9 cellular contexts compared by ENCODE assay signal in the genomic region with DNA sequence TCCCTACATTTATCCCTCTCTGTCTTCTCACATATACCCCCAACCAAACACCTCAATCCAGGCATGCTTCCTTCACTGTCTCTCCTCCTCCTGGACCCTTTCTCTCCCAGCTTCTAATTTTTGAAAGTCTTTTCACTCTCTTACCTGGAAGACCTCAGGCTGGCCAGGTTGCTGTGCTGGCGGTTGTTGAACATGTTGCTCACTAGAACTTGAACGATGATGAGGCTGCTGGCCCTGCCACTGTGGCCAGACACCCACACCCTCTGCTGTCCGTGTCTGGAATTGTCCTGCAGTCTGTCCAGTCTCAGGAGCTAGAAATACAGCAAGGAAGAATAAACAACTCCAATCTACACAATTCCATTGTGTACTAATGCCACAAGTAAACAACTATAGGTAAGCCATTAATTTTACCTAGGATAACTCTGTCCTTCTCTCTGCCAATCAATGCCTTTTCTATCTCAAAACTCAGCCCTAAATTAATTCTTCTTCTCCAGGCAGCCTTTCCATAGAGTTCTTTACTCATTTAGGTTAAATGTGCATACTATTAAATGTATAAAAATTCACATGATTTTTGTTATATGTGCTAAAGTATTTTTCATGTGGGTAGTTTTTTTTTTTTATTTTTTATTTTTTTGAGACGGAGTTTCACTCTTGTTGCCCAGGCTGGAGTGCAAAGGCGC. TPM values are rescaled to one million over a fixed set of nuclear protein-coding genes. Genes with fewer than 3 reads are reported as not detected.
A peak's percentile ranks its signal among the peaks of the same experiment; 100 is the strongest.
DNase-seq lines count a peak whose midpoint lies in the region; ATAC-seq and TF ChIP-seq lines count a peak whose summit lies in the region.
"Had no signal": no experiment of that assay in that cellular context is flagged by ENCODE, and none has a peak within 500 bp of the region (broad histone marks: within the 10 kb centered on the region; RNA-seq: fewer than 3 reads in every experiment).

No MANE protein-coding gene starts in this region.

- no peaks in the 10 kb centered on the region for H3K9me2 ChIP-seq in DOHH2 (replicated peaks; ENCODE audit: control insufficient read depth, low read length)

- DNase-seq in HUDEP-2 (lab: John Stamatoyannopoulos, UW; ENCODE audit: unreplicated experiment in 76 of 76): peak in 53 of 76 experiments; percentile 2 to 65 (median 22)
- DNase-seq in endodermal cell: peak; percentile 87
- peak in 1 of 2 experiments; percentile 53 for DNase-seq in mesothelial cell of epicardium (ENCODE audit: low spot score in 2 of 2, unreplicated experiment in 2 of 2)
- DNase-seq in cerebellum (ENCODE audit: low spot score): no peak
- DNase-seq: activated B cell treated with CpG ODN at 0.5 μM for 24 hours had no signal

- H3K27me3 ChIP-seq in DOHH2 (ENCODE audit: control insufficient read depth, low read length) (no peaks in the 10 kb centered on the region), endodermal cell (ENCODE audit: control insufficient read depth, insufficient read depth, low read length, poor library complexity, severe bottlenecking) (no peaks in the 10 kb centered on the region)

- TF ChIP-seq CTCF in DOHH2 (IDR thresholded peaks at IDR 0.05; ENCODE audit: low read depth, low read length, poor library complexity, severe bottlenecking) (peak; percentile 41), endodermal cell (conservative IDR thresholded peaks at IDR 0.05) (peak; percentile 93), mesothelial cell of epicardium (IDR thresholded peaks at IDR 0.05; ENCODE audit: unreplicated experiment) (peak; percentile 41)

- no peaks in the 10 kb centered on the region for H3K4me1 ChIP-seq in DOHH2 (ENCODE audit: control insufficient read depth, low read length)
- peaks cover 6% of the 10 kb centered on the region for H3K4me1 ChIP-seq in endodermal cell (ENCODE audit: control insufficient read depth, insufficient read depth, low read length)

- H3K4me3 Mint-ChIP-seq in endodermal cell: no peak overlapping the region
- H3K4me3 Mint-ChIP-seq in mesothelial cell of epicardium: no peak overlapping the region
- H3K4me3 Mint-ChIP-seq: activated B cell treated with CpG ODN at 0.5 μM for 24 hours had no signal

- peaks cover 4% of the 10 kb centered on the region for H3K4me1 Mint-ChIP-seq in endodermal cell
- peaks cover 7% of the 10 kb centered on the region for H3K4me1 Mint-ChIP-seq in mesothelial cell of epicardium
- H3K4me1 Mint-ChIP-seq: activated B cell treated with CpG ODN at 0.5 μM for 24 hours had no signal

- H4K20me1 ChIP-seq in DOHH2 (ENCODE audit: control insufficient read depth, insufficient read depth, low read depth, low read length): no peaks in the 10 kb centered on the region

- H3F3A ChIP-seq in DOHH2 (ENCODE audit: control insufficient read depth, insufficient read depth): no peaks in the 10 kb centered on the region

- H3K9me3 ChIP-seq in DOHH2 (ENCODE audit: control insufficient read depth, insufficient read depth, low read length): no peaks in the 10 kb centered on the region
- H3K9me3 ChIP-seq in endodermal cell (ENCODE audit: control insufficient read depth, low read length): no peaks in the 10 kb centered on the region

- H3K27ac ChIP-seq in DOHH2 (ENCODE audit: low read depth, low read length): no peak overlapping the region
- no peak overlapping the region for H3K27ac ChIP-seq in endodermal cell (ENCODE audit: low read depth, low read length)

- no peaks in the 10 kb centered on the region for H3K79me2 ChIP-seq in DOHH2 (ENCODE audit: control insufficient read depth, low read length)

- 57 to 80% methylated on average over 3 to 5 of the region's 5 CpGs for WGBS in endodermal cell (ENCODE audit: insufficient coverage in 1 of 2, insufficient read length in 1 of 2), 2 experiments

- no peaks in the 10 kb centered on the region for H3K9me3 Mint-ChIP-seq in endodermal cell
- H3K9me3 Mint-ChIP-seq in mesothelial cell of epicardium: no peaks in the 10 kb centered on the region
- H3K9me3 Mint-ChIP-seq: activated B cell treated with CpG ODN at 0.5 μM for 24 hours had no signal

- ATAC-seq in HG03139 (IDR thresholded peaks at IDR 0.05; ENCODE audit: unreplicated experiment) (no peak), GM21786 (IDR thresholded peaks at IDR 0.05; ENCODE audit: unreplicated experiment) (no peak)

- H3K9ac ChIP-seq in endodermal cell (ENCODE audit: extremely low read depth, low read length, poor library complexity, severe bottlenecking): no peak overlapping the region

- H3K4me3 ChIP-seq in DOHH2 (ENCODE audit: low read length): no peak overlapping the region
- H3K4me3 ChIP-seq in endodermal cell (ENCODE audit: low read length): no peak overlapping the region

- H3K4me2 ChIP-seq in DOHH2 (ENCODE audit: low read length): no peak overlapping the region

- H3K27me3 Mint-ChIP-seq in endodermal cell (ENCODE audit: insufficient read depth) (no peaks in the 10 kb centered on the region), mesothelial cell of epicardium (ENCODE audit: low read depth) (no peaks in the 10 kb centered on the region)
- H3K27me3 Mint-ChIP-seq: activated B cell treated with CpG ODN at 0.5 μM for 24 hours had no signal

- H3K36me3 Mint-ChIP-seq in endodermal cell (ENCODE audit: low read depth) (peaks cover 33% of the 10 kb centered on the region), mesothelial cell of epicardium (peaks cover 17% of the 10 kb centered on the region)

- H3K27ac Mint-ChIP-seq in endodermal cell (no peak overlapping the region), mesothelial cell of epicardium (no peak overlapping the region)
- H3K27ac Mint-ChIP-seq: activated B cell treated with CpG ODN at 0.5 μM for 24 hours had no signal

- H3K36me3 ChIP-seq in DOHH2 (ENCODE audit: control insufficient read depth, low read length) (peaks cover 27% of the 10 kb centered on the region), endodermal cell (ENCODE audit: control insufficient read depth, insufficient read depth, low read length) (peaks cover 69% of the 10 kb centered on the region)

TF ChIP-seq in PFSK-1, 5 proteins besides CTCF, POLR2A, EP300 and RAD21:
- TF ChIP-seq FOXP2 (optimal IDR thresholded peaks at IDR 0.05; ENCODE audit: borderline replicate concordance, extremely low read depth, extremely low read length, insufficient read depth) (peak; percentile 59), TAF1 (IDR thresholded peaks at IDR 0.05; ENCODE audit: borderline replicate concordance, insufficient read depth, low read length) (no peak), SIN3A (IDR thresholded peaks at IDR 0.05; ENCODE audit: borderline replicate concordance, insufficient read depth, low read length) (no peak)
TF ChIP-seq in PFSK-1: peak in this region for 1.

RNA-seq across cellular contexts. Expression of a gene that starts 5.1 kb away (rescaled TPM):
- 2.4 TPM for polyA plus RNA-seq in PFSK-1 (2012; ENCODE audit: insufficient read length, low read depth)
- total RNA-seq in endodermal cell (1 to 10 TPM; 6.1 to 8.4 TPM), mesothelial cell of epicardium (24.3 to 28.3 TPM (median 27.5 TPM) in 3 replicates), cerebellum (8.4 TPM)
- 6.0 TPM for polyA plus RNA-seq in endodermal cell (2013, experiment 1 of 2)
- 6.6 TPM for polyA plus RNA-seq in endodermal cell (2013, experiment 2 of 2)

RNA-seq across cellular contexts. Expression of a gene that starts 47.6 kb away (rescaled TPM):
- 1.8 TPM for polyA plus RNA-seq in PFSK-1 (2012; ENCODE audit: insufficient read length, low read depth)
- total RNA-seq in endodermal cell: not detected
- polyA plus RNA-seq in endodermal cell (2013, experiment 1 of 2): not detected
- not detected for polyA plus RNA-seq in endodermal cell (2013, experiment 2 of 2)
- total RNA-seq in mesothelial cell of epicardium: 2.1 to 3.1 TPM (median 2.6 TPM) in 3 replicates
- total RNA-seq in cerebellum: 7.3 TPM

Comparison
In these comparisons a context has a peak if more than half of its experiments do, and no peak if none do; other contexts are left out.
1. CTCF ChIP-seq: peak in every context shown above with its lines; median percentile 93 in endodermal cell; 41 in DOHH2; 41 in mesothelial cell of epicardium.